Comparison of ENCODE assay signal across 8 cellular contexts in the genomic region with DNA sequence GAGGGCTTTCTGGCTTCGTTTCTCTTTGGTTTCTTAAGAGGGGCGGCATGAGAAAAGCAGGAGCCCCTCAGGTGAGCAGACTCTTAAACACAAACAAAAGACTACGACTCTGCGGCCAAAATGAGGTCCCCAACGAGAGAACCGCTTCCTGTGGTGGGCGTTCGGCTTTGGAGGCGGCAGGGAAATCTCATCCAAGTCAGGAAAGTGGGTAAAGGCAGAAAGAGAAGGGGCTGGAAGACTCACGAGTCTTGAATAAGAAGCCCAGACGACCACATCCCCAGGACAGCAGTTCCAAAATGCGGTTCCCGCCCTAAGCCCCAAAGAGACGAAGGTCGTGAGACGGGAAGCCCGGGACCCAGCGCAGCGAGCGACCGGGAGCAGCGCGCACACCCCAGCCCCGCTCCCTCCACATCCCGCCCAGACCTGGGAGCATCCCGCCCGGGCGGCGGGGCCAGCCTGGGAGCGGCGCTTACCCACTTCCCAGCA. TPM values are rescaled to one million over a fixed set of nuclear protein-coding genes. Genes with fewer than 3 reads are reported as not detected.
DNase-seq lines count a peak whose midpoint lies in the region; ATAC-seq and TF ChIP-seq lines count a peak whose summit lies in the region.

No MANE protein-coding gene starts in this region.

- peak overlapping the region; percentile 94 for H3K27ac ChIP-seq in psoas muscle

- intact Hi-C loops in psoas muscle (cut with DNase I) = loop anchor here (2.0 to 5.0 kb wide), 4 partner anchors 55 to 450 kb away; a partner anchor contains a TSS

- peaks cover 0 to 6% of the 10 kb centered on the region in 2 donors for H3K36me3 ChIP-seq in psoas muscle (ENCODE audit: insufficient read depth in 1 of 2, low read depth in 1 of 2)

- H3K4me1 ChIP-seq in psoas muscle = peaks cover 25% of the 10 kb centered on the region

- 0 to 1% (median 0%) methylated on average over 23 to 31 of the region's 31 CpGs for WGBS in psoas muscle, 3 donors

- no peaks in the 10 kb centered on the region for H3K9me3 ChIP-seq in psoas muscle

- no peak for TF ChIP-seq CTCF in psoas muscle (IDR thresholded peaks at IDR 0.05)

- H3K27me3 ChIP-seq in psoas muscle (ENCODE audit: insufficient read depth in 3 of 3, low read length in 2 of 3) = no peaks in the 10 kb centered on the region

- ATAC-seq in GM18498 (IDR thresholded peaks at IDR 0.05; ENCODE audit: unreplicated experiment) (peak; percentile 1), HG03045 (IDR thresholded peaks at IDR 0.05; ENCODE audit: unreplicated experiment) (peak; percentile 4), psoas muscle (no peak), HG02763 (IDR thresholded peaks at IDR 0.05; ENCODE audit: unreplicated experiment) (no peak), esophagus mucosa (no peak)

- peak; percentile 49 to 63 for DNase-seq in activated CD4-positive, alpha-beta T cell treated with anti-CD3 and anti-CD28 coated beads, Interleukin-2, amount 50 U/mL, for 48 hours
- DNase-seq in fibroblast of peridontal ligament (ENCODE audit: extremely low read depth) (peak; percentile 34), psoas muscle (no peak), putamen (ENCODE audit: low spot score) (no peak)

- peak overlapping the region; percentile 81 for H3K4me3 ChIP-seq in psoas muscle

RNA-seq across cellular contexts. Expression of a gene that starts 0.4 kb away (rescaled TPM):
- total RNA-seq in psoas muscle (1 to 10 TPM; 7.7 to 9.8 (median 8.9) TPM), esophagus mucosa (42.7 TPM)
- 1 to 10 TPM; 2.5 to 6.6 (median 5.6) TPM for polyA plus RNA-seq in psoas muscle

Comparison
In these comparisons a context has a peak if more than half of its experiments do, and no peak if none do; other contexts are left out.
1. ATAC-seq: peak in GM18498 (single experiment) and HG03045 (single experiment); none in psoas muscle (0 of 4), HG02763 (single experiment) and esophagus mucosa (single experiment).
2. DNase-seq: peak in activated CD4-positive, alpha-beta T cell treated with anti-CD3 and anti-CD28 coated beads, Interleukin-2, amount 50 U/mL, for 48 hours (2 of 2) and fibroblast of peridontal ligament (single experiment); none in psoas muscle (0 of 2) and putamen (single experiment).